In genomic region chr15:66386204-66387123, GRCh38 we compare ENCODE assay signal across 8 cellular contexts. TPM values are rescaled to one million over a fixed set of nuclear protein-coding genes. Genes with fewer than 3 reads are reported as not detected.
A peak's percentile ranks its signal among the peaks of the same experiment; 100 is the strongest.
DNase-seq lines count a peak whose midpoint lies in the region; ATAC-seq and FAIRE-seq lines count a peak whose summit lies in the region.

Gene MAP2K1 (plus strand): TSS chr15:66386912. CDS start chr15:66387348, 436 bp downstream.

- H3K9ac ChIP-seq in endocrine pancreas (ENCODE audit: control insufficient read depth, insufficient read depth, low read length), result peak within 1 kb of the TSS; percentile 67

- CTCF ChIA-PET in activated CD8-positive, alpha-beta memory T cell treated with anti-CD3 and anti-CD28 coated beads, Interleukin-2, amount 10 ng/mL, durations not matched to agents 7 days and 5 days (lab: Charles Lee), result interaction anchor here (0.7 to 7.2 kb wide), 15 partner anchors 8 to 118 kb away, joined by 3 to 119 read pairs (median 4); partner anchors contain the start of genes RPL4, SNAPC5, TIPIN and ZWILCH

- H3K4me1 Mint-ChIP-seq in activated CD8-positive, alpha-beta memory T cell treated with anti-CD3 and anti-CD28 coated beads, Interleukin-2, amount 10 ng/mL, durations not matched to agents 7 days and 5 days, result peaks cover 45% of the 10 kb centered on the region

- H3K27me3 ChIP-seq in endocrine pancreas (ENCODE audit: control insufficient read depth, insufficient read depth, low read length), result no peaks in the 10 kb centered on the region

- H3K4me3 ChIP-seq in endocrine pancreas (ENCODE audit: control insufficient read depth, insufficient read depth, low read length), result peak within 1 kb of the TSS; percentile 68

- H3K9me3 Mint-ChIP-seq in activated CD8-positive, alpha-beta memory T cell treated with anti-CD3 and anti-CD28 coated beads, Interleukin-2, amount 10 ng/mL, durations not matched to agents 7 days and 5 days (ENCODE audit: low read depth), result no peaks in the 10 kb centered on the region

- peak; percentile 96 for DNase-seq in Caki2 (ENCODE audit: low read depth)
- DNase-seq in HTR-8/SVneo (ENCODE audit: insufficient read length, low spot score), result peak; percentile 96
- peak; percentile 95 for DNase-seq in NOMO-1 treated with DMSO at 0.1 percent for 48 hours (lab: John Stamatoyannopoulos, UW; ENCODE audit: unreplicated experiment)
- peak; percentile 99 for DNase-seq in activated CD8-positive, alpha-beta memory T cell treated with anti-CD3 and anti-CD28 coated beads, Interleukin-2, amount 10 ng/mL, durations not matched to agents 7 days and 5 days
- DNase-seq in mesenteric fat pad (ENCODE audit: low spot score), result peak; percentile 100
- peak; percentile 95 for DNase-seq in stimulated activated CD8-positive, alpha-beta memory T cell treated with anti-CD3 and anti-CD28 coated beads, Interleukin-15, amount 100 ng/mL, for 24 hours (ENCODE audit: low read depth)

- peak; percentile 63 for ATAC-seq in GM21367 (IDR thresholded peaks at IDR 0.05; ENCODE audit: unreplicated experiment)
- ATAC-seq in activated CD8-positive, alpha-beta memory T cell treated with anti-CD3 and anti-CD28 coated beads, Interleukin-2, amount 10 ng/mL, durations not matched to agents 7 days and 5 days, result peak; percentile 87

- H3K27ac Mint-ChIP-seq in activated CD8-positive, alpha-beta memory T cell treated with anti-CD3 and anti-CD28 coated beads, Interleukin-2, amount 10 ng/mL, durations not matched to agents 7 days and 5 days, result peak within 1 kb of the TSS; percentile 99

- no peaks in the 10 kb centered on the region for H3K36me3 ChIP-seq in endocrine pancreas (ENCODE audit: control insufficient read depth, insufficient read depth, low read length)

- H3K36me3 Mint-ChIP-seq in activated CD8-positive, alpha-beta memory T cell treated with anti-CD3 and anti-CD28 coated beads, Interleukin-2, amount 10 ng/mL, durations not matched to agents 7 days and 5 days, result peaks cover 21% of the 10 kb centered on the region

- H3K4me3 Mint-ChIP-seq in activated CD8-positive, alpha-beta memory T cell treated with anti-CD3 and anti-CD28 coated beads, Interleukin-2, amount 10 ng/mL, durations not matched to agents 7 days and 5 days, result peak within 1 kb of the TSS; percentile 97

- in situ Hi-C loops in Caki2 (cut with HindIII; ENCODE audit: low pct_unique_long_range_greater_than_20kb, low sequenced_read_pairs), result no loop called here

- H3K4me1 ChIP-seq in endocrine pancreas (ENCODE audit: control insufficient read depth, insufficient read depth, low read length), result peaks cover 7% of the 10 kb centered on the region

- peak; percentile 91 for FAIRE-seq in HTR-8/SVneo (lab: Jason Lieb, UNC)

- no peaks in the 10 kb centered on the region for H3K27me3 Mint-ChIP-seq in activated CD8-positive, alpha-beta memory T cell treated with anti-CD3 and anti-CD28 coated beads, Interleukin-2, amount 10 ng/mL, durations not matched to agents 7 days and 5 days

- no peaks in the 10 kb centered on the region for H3K9me3 ChIP-seq in endocrine pancreas (ENCODE audit: control insufficient read depth, low read length)

RNA-seq across cellular contexts. Expression of gene MAP2K1, which starts in this region (rescaled TPM):
- 10.0 and 21.2 TPM in 2 replicates for total RNA-seq in Caki2 (2014; rRNA removed; shearing (Covaris generic); ENCODE audit: low replicate concordance)
- total RNA-seq in activated CD8-positive, alpha-beta memory T cell treated with anti-CD3 and anti-CD28 coated beads, Interleukin-2, amount 10 ng/mL, durations not matched to agents 7 days and 5 days, result 10 to 100 TPM; 83.3 to 83.5 TPM
- 75.4 TPM for total RNA-seq in mesenteric fat pad

Comparison
In these comparisons a context has a peak if more than half of its experiments do, and no peak if none do; other contexts are left out.
1. Peak in every context shown above with its lines: DNase-seq, ATAC-seq and H3K4me3 ChIP-seq.